In the genomic region with DNA sequence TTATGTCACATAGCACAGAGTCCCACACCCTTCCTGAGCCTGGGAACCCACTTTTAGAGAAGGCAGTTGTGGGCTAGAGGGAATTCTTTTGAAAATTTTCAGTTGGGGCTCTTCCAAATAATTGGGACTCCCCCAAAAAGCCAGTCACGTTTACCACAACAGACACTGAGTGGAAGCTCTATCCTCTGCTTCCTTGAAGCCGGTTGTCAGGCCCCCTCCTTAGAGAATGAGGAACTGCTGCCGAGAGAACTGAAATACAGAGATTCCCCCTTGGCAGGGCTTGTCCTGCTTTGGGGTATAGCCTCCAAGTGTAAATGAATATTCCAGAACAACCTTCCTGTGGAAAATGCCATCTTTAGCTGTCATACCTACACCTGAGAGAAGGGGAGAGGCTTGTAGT, we compare ENCODE assay signal across 1 cellular context.
TF ChIP-seq lines count a peak whose summit lies in the region.

No MANE protein-coding gene starts in this region.

TF ChIP-seq in GM12878, 131 proteins besides CTCF, POLR2A, EP300 and RAD21 (continued from another document):
- TF ChIP-seq, protein P1, sequence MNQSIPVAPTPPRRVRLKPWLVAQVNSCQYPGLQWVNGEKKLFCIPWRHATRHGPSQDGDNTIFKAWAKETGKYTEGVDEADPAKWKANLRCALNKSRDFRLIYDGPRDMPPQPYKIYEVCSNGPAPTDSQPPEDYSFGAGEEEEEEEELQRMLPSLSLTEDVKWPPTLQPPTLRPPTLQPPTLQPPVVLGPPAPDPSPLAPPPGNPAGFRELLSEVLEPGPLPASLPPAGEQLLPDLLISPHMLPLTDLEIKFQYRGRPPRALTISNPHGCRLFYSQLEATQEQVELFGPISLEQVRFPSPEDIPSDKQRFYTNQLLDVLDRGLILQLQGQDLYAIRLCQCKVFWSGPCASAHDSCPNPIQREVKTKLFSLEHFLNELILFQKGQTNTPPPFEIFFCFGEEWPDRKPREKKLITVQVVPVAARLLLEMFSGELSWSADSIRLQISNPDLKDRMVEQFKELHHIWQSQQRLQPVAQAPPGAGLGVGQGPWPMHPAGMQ (IDR thresholded peaks at IDR 0.05; ENCODE audit: borderline replicate concordance) = no peak
- TF ChIP-seq BHLHE40 (IDR thresholded peaks at IDR 0.05; ENCODE audit: borderline replicate concordance in 1 of 2, low read depth in 2 of 2, low read length in 1 of 2) = peak; percentile 62 to 66; a peak in 2 of 4 replicates
- peak; percentile 81 for TF ChIP-seq SPI1 (IDR thresholded peaks at IDR 0.05; ENCODE audit: borderline replicate concordance, insufficient read depth, low read depth, low read length)
